ENCODE assay signal across 8 cellular contexts in the genomic region with DNA sequence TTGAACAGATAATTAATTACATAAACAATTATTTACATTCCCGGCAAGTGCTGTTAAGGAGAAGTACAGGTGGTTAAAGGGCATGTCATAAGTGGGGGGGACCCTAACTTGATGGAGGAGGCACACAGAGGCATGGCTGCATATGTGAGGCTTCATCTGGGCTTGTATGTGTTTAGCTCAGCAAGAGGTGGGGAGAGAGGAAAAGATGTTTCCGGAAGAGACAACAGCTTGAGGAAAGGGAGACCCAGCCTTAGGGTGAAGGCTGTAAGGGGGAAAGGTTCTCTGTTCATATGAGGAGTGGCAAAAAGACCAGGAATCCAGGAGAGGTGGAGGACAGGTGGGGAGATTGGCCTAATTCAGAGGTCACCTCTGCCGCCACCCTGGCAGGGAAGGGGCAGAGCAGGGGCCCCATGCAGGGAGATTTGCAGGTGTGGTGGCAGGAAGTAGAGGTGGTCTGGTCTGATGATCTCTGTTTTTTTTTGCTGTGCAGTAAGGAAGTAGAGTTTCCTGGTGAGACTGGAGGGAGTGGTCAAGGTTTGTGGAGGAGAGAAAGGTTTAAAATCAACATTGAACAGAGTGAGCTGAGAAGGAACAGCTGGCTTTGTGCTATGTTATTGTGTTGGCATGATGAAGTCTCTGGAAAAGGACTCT. TPM values are rescaled to one million over a fixed set of nuclear protein-coding genes. Genes with fewer than 3 reads are reported as not detected.
DNase-seq lines count a peak whose midpoint lies in the region; ATAC-seq and TF ChIP-seq lines count a peak whose summit lies in the region.

No MANE protein-coding gene starts in this region.

- no peaks in the 10 kb centered on the region for H4K20me1 ChIP-seq in SU-DHL-6 (ENCODE audit: low read depth, low read length)

- no peaks in the 10 kb centered on the region for H3K9me2 ChIP-seq in SU-DHL-6 (replicated peaks; ENCODE audit: insufficient read depth, low read length)

- peak; percentile 87 for ATAC-seq in HG02885 (IDR thresholded peaks at IDR 0.05; ENCODE audit: poor library complexity, unreplicated experiment)

- WGBS in stomach, 5 donors: 32 to 65% (median 48%) methylated on average over 3 of the region's 3 CpGs

- H3K4me1 ChIP-seq in stomach: peaks cover 73 to 96% (median 88%) of the 10 kb centered on the region in 4 donors

- intact Hi-C loops in stomach (cut with DNase I; ENCODE audit: low total_unique reads): no loop called here

- peak overlapping the region; percentile 34 for H3K9ac ChIP-seq in SU-DHL-6 (ENCODE audit: low read length)

- peak; percentile 59 for DNase-seq in activated naive CD4-positive, alpha-beta T cell treated with anti-CD3 and anti-CD28 coated beads, Interleukin-2, amount 10 ng/mL, durations not matched to agents 7 days and 5 days
- no peak for DNase-seq in activated naive CD4-positive, alpha-beta T cell treated with Interleukin-2 at 50 U/mL for 16 hours
- DNase-seq in stomach: no peak
- no peak for DNase-seq in AG08396 (ENCODE audit: low spot score)
- no peak for DNase-seq in NCI-H2196 treated with DMSO at 0.1 percent for 48 hours (lab: John Stamatoyannopoulos, UW; ENCODE audit: unreplicated experiment)
- DNase-seq in UCSD-AML1 (lab: John Stamatoyannopoulos, UW; ENCODE audit: unreplicated experiment): no peak

- H3K79me2 ChIP-seq in SU-DHL-6 (ENCODE audit: insufficient read depth, low read length): peaks cover 26% of the 10 kb centered on the region; the same call in 1 of the 2 replicates

- H3K27me3 Mint-ChIP-seq in activated naive CD4-positive, alpha-beta T cell treated with anti-CD3 and anti-CD28 coated beads, Interleukin-2, amount 10 ng/mL, durations not matched to agents 7 days and 5 days: no peaks in the 10 kb centered on the region

- no peaks in the 10 kb centered on the region for H3K9me3 ChIP-seq in SU-DHL-6 (ENCODE audit: insufficient read depth, low read length)
- H3K9me3 ChIP-seq in stomach: no peaks in the 10 kb centered on the region

- TF ChIP-seq EP300 in stomach (IDR thresholded peaks at IDR 0.05): no peak

- H3K4me3 ChIP-seq in SU-DHL-6 (ENCODE audit: insufficient read depth, low read length, poor library complexity, severe bottlenecking) (peak overlapping the region; percentile 27), stomach (no peak overlapping the region)

- peak overlapping the region; percentile 60 for H3K4me3 Mint-ChIP-seq in activated naive CD4-positive, alpha-beta T cell treated with anti-CD3 and anti-CD28 coated beads, Interleukin-2, amount 10 ng/mL, durations not matched to agents 7 days and 5 days

- peak overlapping the region; percentile 87 for H3K27ac ChIP-seq in SU-DHL-6 (ENCODE audit: low read depth, low read length)
- peak overlapping the region; percentile 72 to 88 (median 74) for H3K27ac ChIP-seq in stomach

- H3F3A ChIP-seq in SU-DHL-6 (ENCODE audit: insufficient read depth): peaks cover 11% of the 10 kb centered on the region

- H3K36me3 Mint-ChIP-seq in activated naive CD4-positive, alpha-beta T cell treated with anti-CD3 and anti-CD28 coated beads, Interleukin-2, amount 10 ng/mL, durations not matched to agents 7 days and 5 days: peaks cover 60% of the 10 kb centered on the region

- H2AFZ ChIP-seq in SU-DHL-6 (ENCODE audit: low read depth, low read length, severe bottlenecking): peak overlapping the region; percentile 38

- peak overlapping the region; percentile 91 for H3K27ac Mint-ChIP-seq in activated naive CD4-positive, alpha-beta T cell treated with anti-CD3 and anti-CD28 coated beads, Interleukin-2, amount 10 ng/mL, durations not matched to agents 7 days and 5 days

- TF ChIP-seq POLR2A in stomach (IDR thresholded peaks at IDR 0.05): no peak

- peaks cover 90% of the 10 kb centered on the region for H3K4me1 Mint-ChIP-seq in activated naive CD4-positive, alpha-beta T cell treated with anti-CD3 and anti-CD28 coated beads, Interleukin-2, amount 10 ng/mL, durations not matched to agents 7 days and 5 days

- TF ChIP-seq CTCF in SU-DHL-6 (IDR thresholded peaks at IDR 0.05; ENCODE audit: insufficient read depth, low read length, poor library complexity, severe bottlenecking) (no peak), stomach (IDR thresholded peaks at IDR 0.05) (no peak)

- H3K36me3 ChIP-seq in SU-DHL-6 (ENCODE audit: low read length) (no peaks in the 10 kb centered on the region), stomach (peaks cover 0 to 7% (median 0%) of the 10 kb centered on the region in 4 donors)

- H3K27me3 ChIP-seq in SU-DHL-6 (ENCODE audit: low read length) (no peaks in the 10 kb centered on the region), stomach (no peaks in the 10 kb centered on the region)

- CTCF ChIA-PET in activated naive CD4-positive, alpha-beta T cell treated with anti-CD3 and anti-CD28 coated beads, Interleukin-2, amount 10 ng/mL, durations not matched to agents 7 days and 5 days (lab: Charles Lee): interaction anchor here (0.7 to 3.7 kb wide), 7 partner anchors 10 to 179 kb away, joined by 3 to 16 read pairs (median 4); a partner anchor contains a TSS

- H3K9me3 Mint-ChIP-seq in activated naive CD4-positive, alpha-beta T cell treated with anti-CD3 and anti-CD28 coated beads, Interleukin-2, amount 10 ng/mL, durations not matched to agents 7 days and 5 days: no peaks in the 10 kb centered on the region

- H3K4me2 ChIP-seq in SU-DHL-6 (ENCODE audit: low read depth, low read length, poor library complexity, severe bottlenecking): peak overlapping the region; percentile 73

RNA-seq across cellular contexts. Expression of a gene that starts 9.0 kb away (rescaled TPM):
- 10 to 100 TPM; 14.8 to 50.7 (median 22.6) TPM for total RNA-seq in stomach
- polyA plus RNA-seq in stomach: 1 to 10 TPM; 4.3 to 9.9 (median 4.3) TPM
